In the genomic region with DNA sequence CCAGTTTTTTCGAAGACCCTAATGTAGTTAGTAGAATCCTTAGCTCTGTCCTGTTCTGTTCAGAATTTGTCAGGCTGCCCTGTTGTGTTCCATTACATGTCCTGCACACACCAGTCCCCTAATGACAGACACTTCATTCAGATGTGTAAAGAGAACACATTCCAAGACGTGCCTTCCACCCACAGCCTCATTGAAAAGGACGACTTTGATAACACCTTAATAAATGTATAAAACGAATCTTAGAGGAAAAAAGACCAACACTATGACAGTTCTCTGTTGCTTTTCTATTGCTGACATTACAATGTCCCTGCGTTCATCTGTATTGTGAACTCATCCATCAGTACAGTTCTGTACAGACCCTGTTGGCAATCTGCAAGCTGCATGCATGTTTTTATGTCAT, we compare ENCODE assay signal across 20 cellular contexts. TPM values are rescaled to one million over a fixed set of nuclear protein-coding genes. Genes with fewer than 3 reads are reported as not detected.
DNase-seq lines count a peak whose midpoint lies in the region; ATAC-seq lines count a peak whose summit lies in the region.
"Had no signal": no experiment of that assay in that cellular context is flagged by ENCODE, and none has a peak within 500 bp of the region (broad histone marks: within the 10 kb centered on the region; RNA-seq: fewer than 3 reads in every experiment).

No MANE protein-coding gene starts in this region.

- H3K4me1 Mint-ChIP-seq in effector memory CD8-positive, alpha-beta T cell (ENCODE audit: low read depth in 2 of 2), result no peaks in the 10 kb centered on the region

- H2BK5ac ChIP-seq in neuronal stem cell (ENCODE audit: low read length), result no peak overlapping the region

- H3K18ac ChIP-seq in neuronal stem cell (ENCODE audit: low read length), result no peak overlapping the region

- H3K36me3 ChIP-seq in neuronal stem cell (replicated peaks in 1 of 2; ENCODE audit: control insufficient read depth in 2 of 2, insufficient read depth in 2 of 2, low read length in 2 of 2), result no peaks in the 10 kb centered on the region
- H3K36me3 ChIP-seq: BE2C had no signal

- H4K91ac ChIP-seq in neuronal stem cell (ENCODE audit: low read depth, low read length, poor library complexity), result no peak overlapping the region

- H3K4me1 ChIP-seq in neuronal stem cell (ENCODE audit: control insufficient read depth in 2 of 2, insufficient read depth in 1 of 2, low read depth in 1 of 2, low read length in 2 of 2), result peaks cover 5 to 20% of the 10 kb centered on the region in 2 donors
- H3K4me1 ChIP-seq: BE2C had no signal

- H3K9ac ChIP-seq in neuronal stem cell (ENCODE audit: low read depth, low read length, poor library complexity), result no peak overlapping the region

- no peak overlapping the region for H3K14ac ChIP-seq in neuronal stem cell (ENCODE audit: low read length)

- no peak overlapping the region for H3K4me3 Mint-ChIP-seq in effector memory CD8-positive, alpha-beta T cell
- H3K4me3 Mint-ChIP-seq: CD4-positive, alpha-beta T cell had no signal

- no peak overlapping the region for H2BK12ac ChIP-seq in neuronal stem cell (ENCODE audit: low read length)

- H3K27ac Mint-ChIP-seq in effector memory CD8-positive, alpha-beta T cell, result no peak overlapping the region
- H3K27ac Mint-ChIP-seq: CD4-positive, alpha-beta T cell had no signal

- no peak overlapping the region for H3K4ac ChIP-seq in neuronal stem cell (ENCODE audit: low read length)

- H3K4me3 ChIP-seq in neuronal stem cell (ENCODE audit: low read length in 2 of 2), result no peak overlapping the region

- H3K27ac ChIP-seq in caudate nucleus (ENCODE audit: low read depth, low read length) (peak overlapping the region; percentile 65), neuronal stem cell (replicated peaks; ENCODE audit: low read length) (no peak overlapping the region)
- H3K27ac ChIP-seq: HL-60 had no signal

- H3K9me3 Mint-ChIP-seq in effector memory CD8-positive, alpha-beta T cell, result peaks cover 0 to 2% of the 10 kb centered on the region in 2 donors
- H3K9me3 Mint-ChIP-seq: CD4-positive, alpha-beta T cell had no signal

- WGBS in neuronal stem cell (ENCODE audit: extremely low coverage in 2 of 2, insufficient read length in 2 of 2, insufficient replicate concordance in 1 of 2), 2 donors, result no CpG with 5 or more reads among the region's 5 CpGs

- H3K27me3 Mint-ChIP-seq in effector memory CD8-positive, alpha-beta T cell, result peaks cover 0 to 14% of the 10 kb centered on the region in 2 donors

- H4K8ac ChIP-seq in neuronal stem cell (ENCODE audit: low read depth, low read length), result no peak overlapping the region

- no peak overlapping the region for H3K4me2 ChIP-seq in neuronal stem cell (ENCODE audit: insufficient read depth, low read length, poor library complexity, severe bottlenecking)

- no peaks in the 10 kb centered on the region for H3K79me1 ChIP-seq in neuronal stem cell (ENCODE audit: low read depth, low read length)

- H3K9me3 ChIP-seq in neuronal stem cell (replicated peaks in 1 of 2; ENCODE audit: control insufficient read depth in 2 of 2, insufficient read depth in 1 of 2, low read depth in 1 of 2, low read length in 2 of 2), result peaks cover 0 to 10% of the 10 kb centered on the region in 2 donors
- H3K9me3 ChIP-seq: BE2C had no signal

- no peaks in the 10 kb centered on the region for H3K36me3 Mint-ChIP-seq in effector memory CD8-positive, alpha-beta T cell (ENCODE audit: insufficient read depth)

- peaks cover 0 to 9% (median 0%) of the 10 kb centered on the region in 3 experiments for H3K27me3 ChIP-seq in neuronal stem cell (ENCODE audit: control insufficient read depth in 3 of 3, insufficient read depth in 3 of 3, low read depth in 1 of 3, low read length in 3 of 3)

- no peak overlapping the region for H2BK120ac ChIP-seq in neuronal stem cell (ENCODE audit: low read depth, low read length)

- H3K23ac ChIP-seq in neuronal stem cell (ENCODE audit: low read depth, low read length, poor library complexity), result no peak overlapping the region

- ATAC-seq in effector memory CD8-positive, alpha-beta T cell (replicated peaks), result no peak

- peak overlapping the region; percentile 60 for H2AFZ ChIP-seq in neuronal stem cell (ENCODE audit: low read length)

- peak in 9 of 61 donors; percentile 4 to 51 (median 29) for DNase-seq in caudate nucleus (lab: John Stamatoyannopoulos, UW)
- DNase-seq in inferior parietal cortex (ENCODE audit: extremely low spot score), result peak; percentile 69
- no peak for DNase-seq in neuronal stem cell (ENCODE audit: low spot score)
- no peak for DNase-seq in NCI-H1694 treated with DMSO at 0.1 percent for 48 hours (lab: John Stamatoyannopoulos, UW)
- DNase-seq in effector memory CD8-positive, alpha-beta T cell, result no peak
- no peak for DNase-seq in mesenteric fat pad (ENCODE audit: low spot score)
- no peak for DNase-seq in GM19240 (ENCODE audit: insufficient read length, low spot score)
- DNase-seq: ACHN; BE2C; Calu3; CD4-positive, alpha-beta T cell; DMS53; HCEC 1CT; NCI-H1930; NCI-H2171; NCI-H446; NK-92 treated with Interleukin-12 subunit alpha and Interleukin-12 subunit beta, amount 100 ng/mL, for 24 hours; SHP77 had no signal

- no peak overlapping the region for H2BK15ac ChIP-seq in neuronal stem cell (ENCODE audit: low read length)

- no peak overlapping the region for H2AK5ac ChIP-seq in neuronal stem cell (ENCODE audit: low read depth, low read length)

RNA-seq across cellular contexts. Expression of a gene that starts 3.5 kb away (rescaled TPM):
- polyA plus RNA-seq in neuronal stem cell (2013, experiment 1 of 2), result 0.04 TPM
- polyA plus RNA-seq in neuronal stem cell (2013, experiment 2 of 2), result 0.03 TPM
- total RNA-seq in mesenteric fat pad, result not detected
- total RNA-seq: Calu3; CD4-positive, alpha-beta T cell; OCI-LY7 had no signal
